10 cellular contexts compared by ENCODE assay signal in genomic region chr22:27726726-27727449, GRCh38.
A peak's percentile ranks its signal among the peaks of the same experiment; 100 is the strongest.
DNase-seq lines count a peak whose midpoint lies in the region; ATAC-seq and TF ChIP-seq lines count a peak whose summit lies in the region.
"Had no signal": no experiment of that assay in that cellular context is flagged by ENCODE, and none has a peak within 500 bp of the region (broad histone marks: within the 10 kb centered on the region; RNA-seq: fewer than 3 reads in every experiment).

No MANE protein-coding gene starts in this region.

- H3K27me3 ChIP-seq in naive thymus-derived CD4-positive, alpha-beta T cell (ENCODE audit: control insufficient read depth in 2 of 2, insufficient read depth in 2 of 2, low read length in 2 of 2) = no peaks in the 10 kb centered on the region
- H3K27me3 ChIP-seq in BE2C = no peaks in the 10 kb centered on the region

- H3K4me1 Mint-ChIP-seq in naive thymus-derived CD4-positive, alpha-beta T cell = peaks cover 0 to 4% (median 0%) of the 10 kb centered on the region in 7 donors
- H3K4me1 Mint-ChIP-seq: activated naive CD8-positive, alpha-beta T cell treated with anti-CD3 and anti-CD28 coated beads, Interleukin-2, amount 10 ng/mL, durations not matched to agents 7 days and 5 days had no signal

- H3K4me3 ChIP-seq in AG10803 (ENCODE audit: low read length) (no peak overlapping the region), epithelial cell of esophagus (ENCODE audit: low read length) (no peak overlapping the region), BE2C (ENCODE audit: low read depth, low read length) (no peak overlapping the region)
- H3K4me3 ChIP-seq in naive thymus-derived CD4-positive, alpha-beta T cell (ENCODE audit: low read length) = no peak overlapping the region

- H3K36me3 ChIP-seq in naive thymus-derived CD4-positive, alpha-beta T cell (ENCODE audit: control insufficient read depth in 2 of 3, insufficient read depth in 3 of 3, low read length in 3 of 3) = no peaks in the 10 kb centered on the region
- H3K36me3 ChIP-seq in BE2C = no peaks in the 10 kb centered on the region

- TF ChIP-seq CTCF in AG10803 (conservative IDR thresholded peaks at IDR 0.05; ENCODE audit: low read length) (no peak), epithelial cell of esophagus (IDR thresholded peaks at IDR 0.05; ENCODE audit: insufficient read depth, low read depth, low read length, missing control alignments) (no peak), BE2C (IDR thresholded peaks at IDR 0.05; ENCODE audit: low read depth, low read length) (no peak)

- intact Hi-C loops in naive thymus-derived CD4-positive, alpha-beta T cell (cut with micrococcal nuclease) = no loop called here

- H3K4me1 ChIP-seq in naive thymus-derived CD4-positive, alpha-beta T cell (ENCODE audit: control insufficient read depth in 2 of 2, insufficient read depth in 2 of 2, low read length in 2 of 2) = no peaks in the 10 kb centered on the region
- no peaks in the 10 kb centered on the region for H3K4me1 ChIP-seq in BE2C

- H3K36me3 Mint-ChIP-seq in naive thymus-derived CD4-positive, alpha-beta T cell = no peaks in the 10 kb centered on the region
- H3K36me3 Mint-ChIP-seq: activated naive CD8-positive, alpha-beta T cell treated with anti-CD3 and anti-CD28 coated beads, Interleukin-2, amount 10 ng/mL, durations not matched to agents 7 days and 5 days had no signal

- CTCF ChIA-PET in naive thymus-derived CD4-positive, alpha-beta T cell (lab: Charles Lee) = no interaction called here

- H3K9me3 ChIP-seq in naive thymus-derived CD4-positive, alpha-beta T cell (ENCODE audit: control insufficient read depth in 2 of 3, low read length in 3 of 3) = no peaks in the 10 kb centered on the region
- no peaks in the 10 kb centered on the region for H3K9me3 ChIP-seq in BE2C

- POLR2A ChIA-PET in naive thymus-derived CD4-positive, alpha-beta T cell (lab: Charles Lee) = no interaction called here

- H3K27ac ChIP-seq in naive thymus-derived CD4-positive, alpha-beta T cell (ENCODE audit: low read depth, low read length) = no peak overlapping the region

- H3K9me3 Mint-ChIP-seq in naive thymus-derived CD4-positive, alpha-beta T cell = peaks cover 0 to 10% (median 0%) of the 10 kb centered on the region in 11 donors

- H3K27me3 Mint-ChIP-seq in naive thymus-derived CD4-positive, alpha-beta T cell = peaks cover 0 to 47% (median 11%) of the 10 kb centered on the region in 5 donors
- H3K27me3 Mint-ChIP-seq: activated naive CD8-positive, alpha-beta T cell treated with anti-CD3 and anti-CD28 coated beads, Interleukin-2, amount 10 ng/mL, durations not matched to agents 7 days and 5 days had no signal

- ATAC-seq in naive thymus-derived CD4-positive, alpha-beta T cell = peak; percentile 87

- H3K27ac Mint-ChIP-seq in naive thymus-derived CD4-positive, alpha-beta T cell = no peak overlapping the region
- H3K27ac Mint-ChIP-seq: activated naive CD8-positive, alpha-beta T cell treated with anti-CD3 and anti-CD28 coated beads, Interleukin-2, amount 10 ng/mL, durations not matched to agents 7 days and 5 days had no signal

- DNase-seq in AG10803 (ENCODE audit: low read depth) (peak; percentile 94), NCI-H1048 (lab: John Stamatoyannopoulos, UW) (peak; percentile 39), epithelial cell of esophagus (ENCODE audit: low read depth) (peak; percentile 80), kidney glomerular epithelial cell (lab: John Stamatoyannopoulos, UW) (no peak), BE2C (no peak), NCI-H2196 treated with DMSO at 0.1 percent for 48 hours (lab: John Stamatoyannopoulos, UW; ENCODE audit: unreplicated experiment) (no peak)
- no peak for DNase-seq in naive thymus-derived CD4-positive, alpha-beta T cell
- no peak for DNase-seq in activated CD4-positive, alpha-beta T cell treated with anti-CD3 and anti-CD28 coated beads, Interleukin-2, amount 50 U/mL, for 1 hour
- DNase-seq: activated naive CD8-positive, alpha-beta T cell treated with anti-CD3 and anti-CD28 coated beads, Interleukin-2, amount 10 ng/mL, durations not matched to agents 7 days and 5 days; stimulated activated CD4-positive, alpha-beta T cell treated with anti-CD3 and anti-CD28 coated beads, Interleukin-2, amount 100 ng/mL, for 48 hours had no signal

- no peak overlapping the region for H3K4me3 Mint-ChIP-seq in naive thymus-derived CD4-positive, alpha-beta T cell
- H3K4me3 Mint-ChIP-seq: activated naive CD8-positive, alpha-beta T cell treated with anti-CD3 and anti-CD28 coated beads, Interleukin-2, amount 10 ng/mL, durations not matched to agents 7 days and 5 days had no signal

Comparison
In these comparisons a context has a peak if more than half of its experiments do, and no peak if none do; other contexts are left out.
1. DNase-seq: peak in AG10803 (single experiment), NCI-H1048 (single experiment) and epithelial cell of esophagus (single experiment); none in naive thymus-derived CD4-positive, alpha-beta T cell (0 of 9), activated CD4-positive, alpha-beta T cell treated with anti-CD3 and anti-CD28 coated beads, Interleukin-2, amount 50 U/mL, for 1 hour (single experiment), kidney glomerular epithelial cell (single experiment), BE2C (single experiment) and NCI-H2196 treated with DMSO at 0.1 percent for 48 hours (single experiment).